Comparison of ENCODE assay signal across 1 cellular context in the genomic region with DNA sequence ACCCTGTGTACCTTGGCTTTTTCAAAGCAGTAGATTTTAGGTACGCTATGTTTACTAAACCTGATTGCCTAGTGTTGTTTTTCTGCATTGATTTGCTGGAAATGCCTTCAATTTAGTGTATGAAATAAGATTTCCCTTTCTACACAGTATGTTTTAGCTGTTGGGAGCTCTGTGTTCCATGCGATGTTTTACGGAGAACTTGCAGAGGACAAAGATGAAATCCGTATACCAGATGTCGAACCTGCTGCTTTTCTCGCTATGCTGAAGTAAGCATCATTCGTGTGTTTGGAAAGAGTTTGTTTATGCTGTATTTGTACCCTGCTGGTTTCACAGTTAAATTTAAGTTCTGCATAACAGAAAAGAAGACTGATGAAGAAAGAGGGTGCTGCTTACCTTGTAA.
TF ChIP-seq lines count a peak whose summit lies in the region.

No MANE protein-coding gene starts in this region.

TF ChIP-seq in neural cell, 6 proteins besides CTCF, POLR2A, EP300 and RAD21 (continued from another document):
- TF ChIP-seq, protein P1, sequence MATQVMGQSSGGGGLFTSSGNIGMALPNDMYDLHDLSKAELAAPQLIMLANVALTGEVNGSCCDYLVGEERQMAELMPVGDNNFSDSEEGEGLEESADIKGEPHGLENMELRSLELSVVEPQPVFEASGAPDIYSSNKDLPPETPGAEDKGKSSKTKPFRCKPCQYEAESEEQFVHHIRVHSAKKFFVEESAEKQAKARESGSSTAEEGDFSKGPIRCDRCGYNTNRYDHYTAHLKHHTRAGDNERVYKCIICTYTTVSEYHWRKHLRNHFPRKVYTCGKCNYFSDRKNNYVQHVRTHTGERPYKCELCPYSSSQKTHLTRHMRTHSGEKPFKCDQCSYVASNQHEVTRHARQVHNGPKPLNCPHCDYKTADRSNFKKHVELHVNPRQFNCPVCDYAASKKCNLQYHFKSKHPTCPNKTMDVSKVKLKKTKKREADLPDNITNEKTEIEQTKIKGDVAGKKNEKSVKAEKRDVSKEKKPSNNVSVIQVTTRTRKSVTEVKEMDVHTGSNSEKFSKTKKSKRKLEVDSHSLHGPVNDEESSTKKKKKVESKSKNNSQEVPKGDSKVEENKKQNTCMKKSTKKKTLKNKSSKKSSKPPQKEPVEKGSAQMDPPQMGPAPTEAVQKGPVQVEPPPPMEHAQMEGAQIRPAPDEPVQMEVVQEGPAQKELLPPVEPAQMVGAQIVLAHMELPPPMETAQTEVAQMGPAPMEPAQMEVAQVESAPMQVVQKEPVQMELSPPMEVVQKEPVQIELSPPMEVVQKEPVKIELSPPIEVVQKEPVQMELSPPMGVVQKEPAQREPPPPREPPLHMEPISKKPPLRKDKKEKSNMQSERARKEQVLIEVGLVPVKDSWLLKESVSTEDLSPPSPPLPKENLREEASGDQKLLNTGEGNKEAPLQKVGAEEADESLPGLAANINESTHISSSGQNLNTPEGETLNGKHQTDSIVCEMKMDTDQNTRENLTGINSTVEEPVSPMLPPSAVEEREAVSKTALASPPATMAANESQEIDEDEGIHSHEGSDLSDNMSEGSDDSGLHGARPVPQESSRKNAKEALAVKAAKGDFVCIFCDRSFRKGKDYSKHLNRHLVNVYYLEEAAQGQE (IDR thresholded peaks at IDR 0.05; ENCODE audit: borderline replicate concordance), result no peak
- TF ChIP-seq MXI1 (conservative IDR thresholded peaks at IDR 0.05; ENCODE audit: poor library complexity, severe bottlenecking) (no peak), TAF1 (IDR thresholded peaks at IDR 0.05; ENCODE audit: low read depth) (no peak), EZH2 (IDR thresholded peaks at IDR 0.05; ENCODE audit: borderline replicate concordance, insufficient read depth, low read length, poor library complexity, severe bottlenecking) (no peak)
